27 cellular contexts compared by ENCODE assay signal in genomic region chr5:78182838-78183237, GRCh38.
DNase-seq lines count a peak whose midpoint lies in the region; ATAC-seq, FAIRE-seq and TF ChIP-seq lines count a peak whose summit lies in the region.
"Had no signal": no experiment of that assay in that cellular context is flagged by ENCODE, and none has a peak within 500 bp of the region (broad histone marks: within the 10 kb centered on the region; RNA-seq: fewer than 3 reads in every experiment).

No MANE protein-coding gene starts in this region.

- no peak for ATAC-seq in activated CD8-positive, alpha-beta T cell treated with anti-CD3 and anti-CD28 coated beads for 36 hours
- ATAC-seq in activated CD8-positive, alpha-beta T cell treated with anti-CD3 and anti-CD28 coated beads, Interleukin-2, amount 10 ng/mL, durations not matched to agents 7 days and 5 days = no peak
- ATAC-seq in K562 = peak; percentile 65; the same call in 2 of the 3 replicates
- ATAC-seq: HepG2, PC-3, right cardiac atrium, T-cell had no signal

- 70% methylated on average over 3 of the region's 3 CpGs for WGBS in K562 (ENCODE audit: insufficient coverage, low coverage, missing lambda C conversion rate)

- no peaks in the 10 kb centered on the region for H3K27me3 Mint-ChIP-seq in activated CD8-positive, alpha-beta T cell treated with anti-CD3 and anti-CD28 coated beads for 36 hours
- H3K27me3 Mint-ChIP-seq in activated CD8-positive, alpha-beta T cell treated with anti-CD3 and anti-CD28 coated beads, Interleukin-2, amount 10 ng/mL, durations not matched to agents 7 days and 5 days (ENCODE audit: low read depth) = no peaks in the 10 kb centered on the region
- H3K27me3 Mint-ChIP-seq: activated naive CD8-positive, alpha-beta T cell; B cell; brain; memory B cell; naive B cell; T-cell had no signal

- no peaks in the 10 kb centered on the region for H3K9me3 Mint-ChIP-seq in activated CD8-positive, alpha-beta T cell treated with anti-CD3 and anti-CD28 coated beads for 36 hours
- H3K9me3 Mint-ChIP-seq in activated CD8-positive, alpha-beta T cell treated with anti-CD3 and anti-CD28 coated beads, Interleukin-2, amount 10 ng/mL, durations not matched to agents 7 days and 5 days (ENCODE audit: insufficient read depth) = no peaks in the 10 kb centered on the region
- H3K9me3 Mint-ChIP-seq: memory B cell had no signal

- intact Hi-C loops in activated CD8-positive, alpha-beta T cell treated with anti-CD3 and anti-CD28 coated beads for 36 hours (cut with micrococcal nuclease) = no loop called here
- intact Hi-C loops in K562 (cut with micrococcal nuclease) = no loop called here

- H3K4me3 ChIP-seq in K562 (no peak overlapping the region), keratinocyte (ENCODE audit: control insufficient read depth in 2 of 3, extremely low read depth in 1 of 3, insufficient read depth in 2 of 3, low read depth in 1 of 3, low read length in 3 of 3) (no peak overlapping the region)
- H3K4me3 ChIP-seq: testis had no signal

- no peaks in the 10 kb centered on the region for H4K20me1 ChIP-seq in K562 (replicated peaks; ENCODE audit: control insufficient read depth, insufficient read depth, low read length)
- no peaks in the 10 kb centered on the region for H4K20me1 ChIP-seq in keratinocyte (ENCODE audit: control insufficient read depth, extremely low read depth, insufficient read depth, low read length)

- FAIRE-seq in GM12892 (lab: Jason Lieb, UNC) (peak; percentile 57), K562 (lab: Jason Lieb, UNC) (peak; percentile 56), keratinocyte (lab: Jason Lieb, UNC) (peak; percentile 32)
- FAIRE-seq: A204.1, endothelial cell of umbilical vein, HepG2, TTC549 had no signal

- H3K9me3 ChIP-seq in K562 (replicated peaks; ENCODE audit: control insufficient read depth, insufficient read depth, low read depth, low read length) (no peaks in the 10 kb centered on the region), keratinocyte (ENCODE audit: control insufficient read depth, low read depth, low read length) (no peaks in the 10 kb centered on the region)
- H3K9me3 ChIP-seq: testis had no signal

- TF ChIP-seq POLR2A in GM12892 (IDR thresholded peaks at IDR 0.05; ENCODE audit: low read depth, low read length) (no peak), K562 (conservative IDR thresholded peaks at IDR 0.05) (no peak)

- H3K27me3 ChIP-seq in K562 (ENCODE audit: control insufficient read depth in 2 of 2, insufficient read depth in 2 of 2, low read length in 2 of 2) (no peaks in the 10 kb centered on the region), keratinocyte (ENCODE audit: control insufficient read depth, extremely low read depth, insufficient read depth, low read length) (no peaks in the 10 kb centered on the region)
- H3K27me3 ChIP-seq: testis had no signal

- H3K36me3 Mint-ChIP-seq in activated CD8-positive, alpha-beta T cell treated with anti-CD3 and anti-CD28 coated beads for 36 hours (ENCODE audit: low read depth) = peaks cover 26% of the 10 kb centered on the region
- H3K36me3 Mint-ChIP-seq in activated CD8-positive, alpha-beta T cell treated with anti-CD3 and anti-CD28 coated beads, Interleukin-2, amount 10 ng/mL, durations not matched to agents 7 days and 5 days (ENCODE audit: low read depth) = peaks cover 25% of the 10 kb centered on the region

- no TSS peak for BruUV-seq in K562 (replicated peaks; lab: Mats Ljungman, UMichigan)

- no peak for TF ChIP-seq CTCF in activated CD8-positive, alpha-beta T cell treated with anti-CD3 and anti-CD28 coated beads for 36 hours (IDR thresholded peaks at IDR 0.05)
- no peak for TF ChIP-seq CTCF in K562 (IDR thresholded peaks at IDR 0.05 in 2 of 3, conservative IDR thresholded peaks at IDR 0.05 in 1 of 3; ENCODE audit: insufficient read depth in 2 of 3, low read depth in 1 of 3, low read length in 3 of 3)
- TF ChIP-seq CTCF in keratinocyte (optimal IDR thresholded peaks at IDR 0.05 in 1 of 3, IDR thresholded peaks at IDR 0.05 in 1 of 3, conservative IDR thresholded peaks at IDR 0.05 in 1 of 3; ENCODE audit: extremely low read depth in 1 of 3, insufficient read depth in 2 of 3, low read length in 3 of 3) = no peak

- H3K27ac ChIP-seq in K562 (ENCODE audit: extremely low read depth, low read depth, low read length) (no peak overlapping the region), keratinocyte (ENCODE audit: control insufficient read depth, insufficient read depth, low read length) (no peak overlapping the region)
- H3K27ac ChIP-seq: testis had no signal

- no peak overlapping the region for H3K27ac Mint-ChIP-seq in activated CD8-positive, alpha-beta T cell treated with anti-CD3 and anti-CD28 coated beads for 36 hours
- H3K27ac Mint-ChIP-seq in activated CD8-positive, alpha-beta T cell treated with anti-CD3 and anti-CD28 coated beads, Interleukin-2, amount 10 ng/mL, durations not matched to agents 7 days and 5 days = no peak overlapping the region
- H3K27ac Mint-ChIP-seq: activated naive CD8-positive, alpha-beta T cell; B cell; brain; T-cell had no signal

- peaks cover 17% of the 10 kb centered on the region; the same call in 2 of the 3 replicates for H3K36me3 ChIP-seq in K562 (ENCODE audit: control insufficient read depth, insufficient read depth, low read length)
- H3K36me3 ChIP-seq in keratinocyte (ENCODE audit: control insufficient read depth in 2 of 2, extremely low read depth in 1 of 2, insufficient read depth in 2 of 2, low read length in 2 of 2) = peaks cover 0 to 4% of the 10 kb centered on the region in 2 experiments

- CTCF ChIA-PET in activated CD8-positive, alpha-beta T cell treated with anti-CD3 and anti-CD28 coated beads for 36 hours (lab: Charles Lee) = no interaction called here
- CTCF ChIA-PET in activated CD8-positive, alpha-beta T cell treated with anti-CD3 and anti-CD28 coated beads, Interleukin-2, amount 10 ng/mL, durations not matched to agents 7 days and 5 days (lab: Charles Lee) = no interaction called here
- CTCF ChIA-PET in K562 (lab: Yijun Ruan, JAX; ENCODE audit: low intra/inter-chr PET ratio) = no interaction called here

- H3K4me1 ChIP-seq in K562 (replicated peaks in 1 of 2; ENCODE audit: control insufficient read depth in 2 of 2, insufficient read depth in 2 of 2, low read length in 2 of 2) (peaks cover 0 to 3% of the 10 kb centered on the region in 2 experiments; a peak in 1 of 5 replicates), keratinocyte (ENCODE audit: control insufficient read depth, extremely low read depth, insufficient read depth, low read length) (peaks cover 4% of the 10 kb centered on the region)
- H3K4me1 ChIP-seq: testis had no signal

- no peak for TF ChIP-seq EP300 in K562 (IDR thresholded peaks at IDR 0.05; ENCODE audit: low read length)

- POLR2A ChIA-PET in activated CD8-positive, alpha-beta T cell treated with anti-CD3 and anti-CD28 coated beads for 36 hours (lab: Charles Lee) = no interaction called here
- POLR2A ChIA-PET in activated CD8-positive, alpha-beta T cell treated with anti-CD3 and anti-CD28 coated beads, Interleukin-2, amount 10 ng/mL, durations not matched to agents 7 days and 5 days (lab: Charles Lee) = no interaction called here
- POLR2A ChIA-PET in K562 (lab: Yijun Ruan, JAX) = no interaction called here

- peak; percentile 38 for DNase-seq in activated CD8-positive, alpha-beta T cell treated with anti-CD3 and anti-CD28 coated beads for 36 hours
- no peak for DNase-seq in activated CD8-positive, alpha-beta T cell treated with anti-CD3 and anti-CD28 coated beads, Interleukin-2, amount 10 ng/mL, durations not matched to agents 7 days and 5 days
- DNase-seq in GM12892 (ENCODE audit: insufficient read length) = no peak
- peak in 3 of 4 experiments; percentile 5 to 35 (median 11) for DNase-seq in K562 (ENCODE audit: extremely low read depth in 1 of 4, low spot score in 3 of 4)
- peak; percentile 5 for DNase-seq in keratinocyte (ENCODE audit: low read depth, low spot score)
- no peak for DNase-seq in NCI-H524 (lab: John Stamatoyannopoulos, UW)
- no peak for DNase-seq in central memory CD4-positive, alpha-beta T cell
- no peak for DNase-seq in inferior parietal cortex (ENCODE audit: extremely low spot score)
- DNase-seq: activated T-cell treated with anti-CD3 and anti-CD28 coated beads, Interleukin-2, amount 50 U/mL, for 1 hour; COR-L47; foreskin melanocyte; hypothalamus; kidney glomerular epithelial cell; naive B cell; NCI-H82; PC-3; right cardiac atrium; testis had no signal

- H3K9ac ChIP-seq in K562 (ENCODE audit: insufficient read depth in 1 of 2, low read depth in 2 of 2, low read length in 2 of 2) (no peak overlapping the region), keratinocyte (ENCODE audit: control insufficient read depth, extremely low read depth, insufficient read depth, low read length) (no peak overlapping the region)

- dilution Hi-C loops in keratinocyte (cut with MboI; ENCODE audit: extremely low pct_ligation_motif_present, low sequenced_read_pairs) = no loop called here

- H3K4me3 Mint-ChIP-seq in activated CD8-positive, alpha-beta T cell treated with anti-CD3 and anti-CD28 coated beads for 36 hours = no peak overlapping the region
- no peak overlapping the region for H3K4me3 Mint-ChIP-seq in activated CD8-positive, alpha-beta T cell treated with anti-CD3 and anti-CD28 coated beads, Interleukin-2, amount 10 ng/mL, durations not matched to agents 7 days and 5 days
- H3K4me3 Mint-ChIP-seq: activated naive CD8-positive, alpha-beta T cell; B cell; brain; memory B cell; naive B cell; T-cell had no signal

- H3K79me2 ChIP-seq in K562 (ENCODE audit: control insufficient read depth, insufficient read depth, low read length) (no peaks in the 10 kb centered on the region), keratinocyte (ENCODE audit: control insufficient read depth, insufficient read depth, low read length) (peaks cover 4% of the 10 kb centered on the region)

- H3K9me1 ChIP-seq in K562 (ENCODE audit: control insufficient read depth, insufficient read depth, low read length) = no peaks in the 10 kb centered on the region
- H3K9me1 ChIP-seq in keratinocyte (ENCODE audit: control insufficient read depth, extremely low read depth, insufficient read depth, low read length) = no peaks in the 10 kb centered on the region

- in situ Hi-C loops in K562 (cut with MboI) = no loop called here

- no peak for TF ChIP-seq RAD21 in K562 (CRISPR knock-in tag; conservative IDR thresholded peaks at IDR 0.05 in 1 of 2, IDR thresholded peaks at IDR 0.05 in 1 of 2)

- H3K4me2 ChIP-seq in K562 (ENCODE audit: insufficient read depth, low read length) (no peak overlapping the region), keratinocyte (ENCODE audit: control insufficient read depth, extremely low read depth, insufficient read depth, low read depth, low read length) (no peak overlapping the region)

- H2AFZ ChIP-seq in K562 (ENCODE audit: low read depth, low read length) = no peak overlapping the region
- H2AFZ ChIP-seq in keratinocyte (ENCODE audit: control insufficient read depth, low read length) = no peak overlapping the region

- no peaks in the 10 kb centered on the region for H3K4me1 Mint-ChIP-seq in activated CD8-positive, alpha-beta T cell treated with anti-CD3 and anti-CD28 coated beads for 36 hours (ENCODE audit: low read depth)
- peaks cover 3% of the 10 kb centered on the region for H3K4me1 Mint-ChIP-seq in activated CD8-positive, alpha-beta T cell treated with anti-CD3 and anti-CD28 coated beads, Interleukin-2, amount 10 ng/mL, durations not matched to agents 7 days and 5 days (ENCODE audit: low read depth)
- H3K4me1 Mint-ChIP-seq: brain, memory B cell had no signal

TF ChIP-seq in K562, 482 proteins besides CTCF, POLR2A, EP300 and RAD21 (continues in another document):
- TF ChIP-seq CTBP1 (IDR thresholded peaks at IDR 0.05; ENCODE audit: borderline replicate concordance) = 0 out of 2 replicates have a peak, but pooled peaks have one; percentile 24

Comparison
In these comparisons a context has a peak if more than half of its experiments do, and no peak if none do; other contexts are left out.
1. DNase-seq: peak in activated CD8-positive, alpha-beta T cell treated with anti-CD3 and anti-CD28 coated beads for 36 hours (single experiment), K562 (3 of 4) and keratinocyte (single experiment); none in activated CD8-positive, alpha-beta T cell treated with anti-CD3 and anti-CD28 coated beads, Interleukin-2, amount 10 ng/mL, durations not matched to agents 7 days and 5 days (single experiment), GM12892 (single experiment), NCI-H524 (0 of 2), central memory CD4-positive, alpha-beta T cell (single experiment) and inferior parietal cortex (single experiment).